1 cellular context compared by ENCODE assay signal in the genomic region with DNA sequence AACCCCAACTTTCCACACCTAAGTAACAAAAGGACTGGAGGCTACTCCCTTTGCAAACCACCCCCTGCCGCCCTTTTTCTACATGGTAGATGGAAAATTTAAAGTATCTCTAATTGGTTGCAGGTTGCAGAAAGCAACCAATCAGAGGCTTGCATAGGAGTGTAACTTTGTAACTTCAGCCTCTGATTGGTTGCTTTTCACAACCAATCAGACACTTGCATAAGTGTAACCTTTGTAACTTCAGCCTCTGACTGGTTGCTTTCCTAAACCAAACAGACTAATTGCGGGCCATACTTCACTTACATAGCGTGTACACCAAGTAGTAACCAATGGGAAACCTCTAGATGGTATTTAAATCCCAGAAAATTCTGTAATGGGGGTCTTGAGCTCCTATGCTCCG.
TF ChIP-seq lines count a peak whose summit lies in the region.

No MANE protein-coding gene starts in this region.

TF ChIP-seq in K562, 482 proteins besides CTCF, POLR2A, EP300 and RAD21 (continued from another document):
- TF ChIP-seq, protein P1, sequence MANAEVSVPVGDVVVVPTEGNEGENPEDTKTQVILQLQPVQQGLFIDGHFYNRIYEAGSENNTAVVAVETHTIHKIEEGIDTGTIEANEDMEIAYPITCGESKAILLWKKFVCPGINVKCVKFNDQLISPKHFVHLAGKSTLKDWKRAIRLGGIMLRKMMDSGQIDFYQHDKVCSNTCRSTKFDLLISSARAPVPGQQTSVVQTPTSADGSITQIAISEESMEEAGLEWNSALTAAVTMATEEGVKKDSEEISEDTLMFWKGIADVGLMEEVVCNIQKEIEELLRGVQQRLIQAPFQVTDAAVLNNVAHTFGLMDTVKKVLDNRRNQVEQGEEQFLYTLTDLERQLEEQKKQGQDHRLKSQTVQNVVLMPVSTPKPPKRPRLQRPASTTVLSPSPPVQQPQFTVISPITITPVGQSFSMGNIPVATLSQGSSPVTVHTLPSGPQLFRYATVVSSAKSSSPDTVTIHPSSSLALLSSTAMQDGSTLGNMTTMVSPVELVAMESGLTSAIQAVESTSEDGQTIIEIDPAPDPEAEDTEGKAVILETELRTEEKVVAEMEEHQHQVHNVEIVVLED (CRISPR knock-in tag; IDR thresholded peaks at IDR 0.05) = no peak
- TF ChIP-seq, protein P2, sequence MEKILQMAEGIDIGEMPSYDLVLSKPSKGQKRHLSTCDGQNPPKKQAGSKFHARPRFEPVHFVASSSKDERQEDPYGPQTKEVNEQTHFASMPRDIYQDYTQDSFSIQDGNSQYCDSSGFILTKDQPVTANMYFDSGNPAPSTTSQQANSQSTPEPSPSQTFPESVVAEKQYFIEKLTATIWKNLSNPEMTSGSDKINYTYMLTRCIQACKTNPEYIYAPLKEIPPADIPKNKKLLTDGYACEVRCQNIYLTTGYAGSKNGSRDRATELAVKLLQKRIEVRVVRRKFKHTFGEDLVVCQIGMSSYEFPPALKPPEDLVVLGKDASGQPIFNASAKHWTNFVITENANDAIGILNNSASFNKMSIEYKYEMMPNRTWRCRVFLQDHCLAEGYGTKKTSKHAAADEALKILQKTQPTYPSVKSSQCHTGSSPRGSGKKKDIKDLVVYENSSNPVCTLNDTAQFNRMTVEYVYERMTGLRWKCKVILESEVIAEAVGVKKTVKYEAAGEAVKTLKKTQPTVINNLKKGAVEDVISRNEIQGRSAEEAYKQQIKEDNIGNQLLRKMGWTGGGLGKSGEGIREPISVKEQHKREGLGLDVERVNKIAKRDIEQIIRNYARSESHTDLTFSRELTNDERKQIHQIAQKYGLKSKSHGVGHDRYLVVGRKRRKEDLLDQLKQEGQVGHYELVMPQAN (IDR thresholded peaks at IDR 0.05; ENCODE audit: borderline replicate concordance) = no peak
- TF ChIP-seq, protein P3, sequence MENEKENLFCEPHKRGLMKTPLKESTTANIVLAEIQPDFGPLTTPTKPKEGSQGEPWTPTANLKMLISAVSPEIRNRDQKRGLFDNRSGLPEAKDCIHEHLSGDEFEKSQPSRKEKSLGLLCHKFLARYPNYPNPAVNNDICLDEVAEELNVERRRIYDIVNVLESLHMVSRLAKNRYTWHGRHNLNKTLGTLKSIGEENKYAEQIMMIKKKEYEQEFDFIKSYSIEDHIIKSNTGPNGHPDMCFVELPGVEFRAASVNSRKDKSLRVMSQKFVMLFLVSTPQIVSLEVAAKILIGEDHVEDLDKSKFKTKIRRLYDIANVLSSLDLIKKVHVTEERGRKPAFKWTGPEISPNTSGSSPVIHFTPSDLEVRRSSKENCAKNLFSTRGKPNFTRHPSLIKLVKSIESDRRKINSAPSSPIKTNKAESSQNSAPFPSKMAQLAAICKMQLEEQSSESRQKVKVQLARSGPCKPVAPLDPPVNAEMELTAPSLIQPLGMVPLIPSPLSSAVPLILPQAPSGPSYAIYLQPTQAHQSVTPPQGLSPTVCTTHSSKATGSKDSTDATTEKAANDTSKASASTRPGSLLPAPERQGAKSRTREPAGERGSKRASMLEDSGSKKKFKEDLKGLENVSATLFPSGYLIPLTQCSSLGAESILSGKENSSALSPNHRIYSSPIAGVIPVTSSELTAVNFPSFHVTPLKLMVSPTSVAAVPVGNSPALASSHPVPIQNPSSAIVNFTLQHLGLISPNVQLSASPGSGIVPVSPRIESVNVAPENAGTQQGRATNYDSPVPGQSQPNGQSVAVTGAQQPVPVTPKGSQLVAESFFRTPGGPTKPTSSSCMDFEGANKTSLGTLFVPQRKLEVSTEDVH (IDR thresholded peaks at IDR 0.05; ENCODE audit: low read depth, partially characterized antibody) = no peak
- peak; percentile 30 for TF ChIP-seq RBM25 (IDR thresholded peaks at IDR 0.05; ENCODE audit: low read depth, low read length, severe bottlenecking)
- TF ChIP-seq ZNF584 (CRISPR knock-in tag; IDR thresholded peaks at IDR 0.05; ENCODE audit: low read depth) = no peak
- peak; percentile 57 for TF ChIP-seq NFYB (IDR thresholded peaks at IDR 0.05; ENCODE audit: extremely low read depth, insufficient read length)
- no peak for TF ChIP-seq KLF16 (IDR thresholded peaks at IDR 0.05)
- TF ChIP-seq CHCHD3 (CRISPR knock-in tag; IDR thresholded peaks at IDR 0.05) = no peak
- TF ChIP-seq HDAC3 (IDR thresholded peaks at IDR 0.05; ENCODE audit: borderline replicate concordance, partially characterized antibody) = no peak
- TF ChIP-seq TRIM24 (IDR thresholded peaks at IDR 0.05) = no peak
- TF ChIP-seq, protein P4, sequence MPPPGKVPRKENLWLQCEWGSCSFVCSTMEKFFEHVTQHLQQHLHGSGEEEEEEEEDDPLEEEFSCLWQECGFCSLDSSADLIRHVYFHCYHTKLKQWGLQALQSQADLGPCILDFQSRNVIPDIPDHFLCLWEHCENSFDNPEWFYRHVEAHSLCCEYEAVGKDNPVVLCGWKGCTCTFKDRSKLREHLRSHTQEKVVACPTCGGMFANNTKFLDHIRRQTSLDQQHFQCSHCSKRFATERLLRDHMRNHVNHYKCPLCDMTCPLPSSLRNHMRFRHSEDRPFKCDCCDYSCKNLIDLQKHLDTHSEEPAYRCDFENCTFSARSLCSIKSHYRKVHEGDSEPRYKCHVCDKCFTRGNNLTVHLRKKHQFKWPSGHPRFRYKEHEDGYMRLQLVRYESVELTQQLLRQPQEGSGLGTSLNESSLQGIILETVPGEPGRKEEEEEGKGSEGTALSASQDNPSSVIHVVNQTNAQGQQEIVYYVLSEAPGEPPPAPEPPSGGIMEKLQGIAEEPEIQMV (tag; conservative IDR thresholded peaks at IDR 0.05; ENCODE audit: low read depth) = no peak
- no peak for TF ChIP-seq SP2 (IDR thresholded peaks at IDR 0.05; ENCODE audit: extremely low read depth, low read depth, low read length, poor library complexity, severe bottlenecking)
